ENCODE assay signal across 14 cellular contexts in genomic region chr7:157423348-157423747, GRCh38.
A peak's percentile ranks its signal among the peaks of the same experiment; 100 is the strongest.
DNase-seq lines count a peak whose midpoint lies in the region; ATAC-seq, FAIRE-seq and TF ChIP-seq lines count a peak whose summit lies in the region.
"Had no signal": no experiment of that assay in that cellular context is flagged by ENCODE, and none has a peak within 500 bp of the region (broad histone marks: within the 10 kb centered on the region; RNA-seq: fewer than 3 reads in every experiment).

No MANE protein-coding gene starts in this region.

- TF ChIP-seq RAD21 in K562 (CRISPR knock-in tag; conservative IDR thresholded peaks at IDR 0.05 in 1 of 2, IDR thresholded peaks at IDR 0.05 in 1 of 2): no peak

- H3K27me3 ChIP-seq in K562 (ENCODE audit: control insufficient read depth in 2 of 2, insufficient read depth in 2 of 2, low read length in 2 of 2) (peaks cover 20 to 29% of the 10 kb centered on the region in 2 experiments; a peak in 4 of 5 replicates), neural progenitor cell (no peaks in the 10 kb centered on the region)

- H3K27ac Mint-ChIP-seq in WTC11: peak overlapping the region; percentile 19; the same call in 1 of the 2 replicates
- peak overlapping the region; percentile 25 for H3K27ac Mint-ChIP-seq in neural progenitor cell
- no peak overlapping the region for H3K27ac Mint-ChIP-seq in stimulated activated effector memory CD8-positive, alpha-beta T cell treated with anti-CD3 and anti-CD28 coated beads, Interleukin-12 subunit alpha, Interleukin-12 subunit beta, amount 100 ng/mL, for 72 hours
- H3K27ac Mint-ChIP-seq in activated naive CD8-positive, alpha-beta T cell treated with anti-CD3 and anti-CD28 coated beads for 36 hours: no peak overlapping the region
- H3K27ac Mint-ChIP-seq: B cell had no signal

- whole genome bisulfite sequencing in K562 (ENCODE audit: insufficient coverage, low coverage, missing lambda C conversion rate): 41% methylated on average over 12 of the region's 12 CpGs

- H3K36me3 Mint-ChIP-seq in WTC11 (peaks cover 5% of the 10 kb centered on the region; the same call in 1 of the 2 replicates), neural progenitor cell (no peaks in the 10 kb centered on the region)
- H3K36me3 Mint-ChIP-seq in stimulated activated effector memory CD8-positive, alpha-beta T cell treated with anti-CD3 and anti-CD28 coated beads, Interleukin-12 subunit alpha, Interleukin-12 subunit beta, amount 100 ng/mL, for 72 hours: peaks cover 16% of the 10 kb centered on the region
- H3K36me3 Mint-ChIP-seq in activated naive CD8-positive, alpha-beta T cell treated with anti-CD3 and anti-CD28 coated beads for 36 hours: no peaks in the 10 kb centered on the region
- H3K36me3 Mint-ChIP-seq: CD4-positive, CD25-positive, alpha-beta regulatory T cell had no signal

- H3K36me3 ChIP-seq in K562 (ENCODE audit: control insufficient read depth, insufficient read depth, low read length) (peaks cover 1% of the 10 kb centered on the region; the same call in 2 of the 3 replicates), neural progenitor cell (no peaks in the 10 kb centered on the region)

- H3K9me3 Mint-ChIP-seq in WTC11: no peaks in the 10 kb centered on the region
- no peaks in the 10 kb centered on the region for H3K9me3 Mint-ChIP-seq in neural progenitor cell
- no peaks in the 10 kb centered on the region for H3K9me3 Mint-ChIP-seq in stimulated activated effector memory CD8-positive, alpha-beta T cell treated with anti-CD3 and anti-CD28 coated beads, Interleukin-12 subunit alpha, Interleukin-12 subunit beta, amount 100 ng/mL, for 72 hours
- no peaks in the 10 kb centered on the region for H3K9me3 Mint-ChIP-seq in activated naive CD8-positive, alpha-beta T cell treated with anti-CD3 and anti-CD28 coated beads for 36 hours
- H3K9me3 Mint-ChIP-seq: CD4-positive, CD25-positive, alpha-beta regulatory T cell had no signal

- no peak for FAIRE-seq in K562 (lab: Jason Lieb, UNC)

- H3F3A ChIP-seq in neural progenitor cell (ENCODE audit: low read depth): no peaks in the 10 kb centered on the region

- no peak for TF ChIP-seq POLR2A in K562 (conservative IDR thresholded peaks at IDR 0.05)

- H3K27ac ChIP-seq in K562 (ENCODE audit: extremely low read depth, low read depth, low read length) (no peak overlapping the region), neural progenitor cell (no peak overlapping the region)

- BruUV-seq in K562 (replicated peaks; lab: Mats Ljungman, UMichigan): no TSS peak

- intact Hi-C loops in K562 (cut with micrococcal nuclease): no loop called here

- H3K79me2 ChIP-seq in K562 (ENCODE audit: control insufficient read depth, insufficient read depth, low read length) (no peaks in the 10 kb centered on the region), neural progenitor cell (ENCODE audit: low read depth) (no peaks in the 10 kb centered on the region)

- H3K9me1 ChIP-seq in K562 (ENCODE audit: control insufficient read depth, insufficient read depth, low read length): no peaks in the 10 kb centered on the region

- ATAC-seq in WTC11: no peak
- no peak for ATAC-seq in K562
- no peak for ATAC-seq in stimulated activated effector memory CD8-positive, alpha-beta T cell treated with anti-CD3 and anti-CD28 coated beads, Interleukin-12 subunit alpha, Interleukin-12 subunit beta, amount 100 ng/mL, for 72 hours

- CTCF ChIA-PET in WTC11 (lab: Charles Lee) (no interaction called here), K562 (lab: Yijun Ruan, JAX; ENCODE audit: low intra/inter-chr PET ratio) (no interaction called here), HEK293T (lab: Yijun Ruan, JAX) (no interaction called here)

- H3K27me3 Mint-ChIP-seq in WTC11 (ENCODE audit: low read depth) (no peaks in the 10 kb centered on the region), neural progenitor cell (ENCODE audit: insufficient read depth, low read depth) (peaks cover 7% of the 10 kb centered on the region)
- H3K27me3 Mint-ChIP-seq in activated naive CD8-positive, alpha-beta T cell treated with anti-CD3 and anti-CD28 coated beads for 36 hours: no peaks in the 10 kb centered on the region
- H3K27me3 Mint-ChIP-seq: B cell; CD4-positive, CD25-positive, alpha-beta regulatory T cell had no signal

- no peak for TF ChIP-seq EP300 in K562 (IDR thresholded peaks at IDR 0.05; ENCODE audit: low read length)

- no peaks in the 10 kb centered on the region for H3K9me3 ChIP-seq in K562 (replicated peaks; ENCODE audit: control insufficient read depth, insufficient read depth, low read depth, low read length)
- no peaks in the 10 kb centered on the region for H3K9me3 ChIP-seq in neural progenitor cell (ENCODE audit: low read depth)

- H4K20me1 ChIP-seq in K562 (replicated peaks; ENCODE audit: control insufficient read depth, insufficient read depth, low read length) (0 out of 2 replicates have a peak, but pooled peaks cover 3% of the 10 kb centered on the region), neural progenitor cell (ENCODE audit: low read depth) (no peaks in the 10 kb centered on the region)

- H3K4me3 ChIP-seq in K562 (no peak overlapping the region), fibroblast of pulmonary artery (replicated peaks; ENCODE audit: low read depth, low read length) (no peak overlapping the region), neural progenitor cell (no peak overlapping the region)

- H2AFZ ChIP-seq in K562 (ENCODE audit: low read depth, low read length) (no peak overlapping the region), neural progenitor cell (replicated peaks) (no peak overlapping the region)

- H3K9ac ChIP-seq in K562 (ENCODE audit: insufficient read depth in 1 of 2, low read depth in 2 of 2, low read length in 2 of 2) (no peak overlapping the region), neural progenitor cell (no peak overlapping the region)

- TF ChIP-seq CTCF in WTC11 (IDR thresholded peaks at IDR 0.05): no peak
- TF ChIP-seq CTCF in K562 (IDR thresholded peaks at IDR 0.05 in 2 of 3, conservative IDR thresholded peaks at IDR 0.05 in 1 of 3; ENCODE audit: insufficient read depth in 2 of 3, low read depth in 1 of 3, low read length in 3 of 3): no peak
- no peak for TF ChIP-seq CTCF in fibroblast of pulmonary artery (IDR thresholded peaks at IDR 0.05; ENCODE audit: low read length, missing control alignments)
- TF ChIP-seq CTCF in neural progenitor cell (IDR thresholded peaks at IDR 0.05): no peak

- no peak overlapping the region for H3K4me2 ChIP-seq in K562 (ENCODE audit: insufficient read depth, low read length)
- no peak overlapping the region for H3K4me2 ChIP-seq in neural progenitor cell

- H3K4me3 Mint-ChIP-seq in WTC11 (no peak overlapping the region), neural progenitor cell (no peak overlapping the region)
- no peak overlapping the region for H3K4me3 Mint-ChIP-seq in stimulated activated effector memory CD8-positive, alpha-beta T cell treated with anti-CD3 and anti-CD28 coated beads, Interleukin-12 subunit alpha, Interleukin-12 subunit beta, amount 100 ng/mL, for 72 hours
- no peak overlapping the region for H3K4me3 Mint-ChIP-seq in activated naive CD8-positive, alpha-beta T cell treated with anti-CD3 and anti-CD28 coated beads for 36 hours
- H3K4me3 Mint-ChIP-seq: B cell had no signal

- POLR2A ChIA-PET in WTC11 (lab: Charles Lee) (no interaction called here), K562 (lab: Yijun Ruan, JAX) (no interaction called here), HEK293T (lab: Yijun Ruan, JAX) (no interaction called here)

- in situ Hi-C loops in K562 (cut with MboI): no loop called here

- DNase-seq in WTC11 (ENCODE audit: low spot score): no peak
- DNase-seq in K562 (ENCODE audit: extremely low read depth in 1 of 4, low spot score in 3 of 4): no peak
- DNase-seq in fibroblast of pulmonary artery (ENCODE audit: low read depth): peak; percentile 56
- no peak for DNase-seq in neural progenitor cell (ENCODE audit: low spot score)
- DNase-seq in stimulated activated effector memory CD8-positive, alpha-beta T cell treated with anti-CD3 and anti-CD28 coated beads, Interleukin-12 subunit alpha, Interleukin-12 subunit beta, amount 100 ng/mL, for 72 hours (ENCODE audit: low spot score in 2 of 2): no peak
- no peak for DNase-seq in activated naive CD8-positive, alpha-beta T cell treated with anti-CD3 and anti-CD28 coated beads for 36 hours
- DNase-seq in HEK293T (ENCODE audit: extremely low spot score): no peak
- DNase-seq: CD4-positive, CD25-positive, alpha-beta regulatory T cell; DMS79; NCI-H1048; NCI-H146; NCI-H2081; NCI-H510A had no signal

- H3K4me1 Mint-ChIP-seq in WTC11 (no peaks in the 10 kb centered on the region), neural progenitor cell (peaks cover 8% of the 10 kb centered on the region)
- H3K4me1 Mint-ChIP-seq in stimulated activated effector memory CD8-positive, alpha-beta T cell treated with anti-CD3 and anti-CD28 coated beads, Interleukin-12 subunit alpha, Interleukin-12 subunit beta, amount 100 ng/mL, for 72 hours: no peaks in the 10 kb centered on the region
- no peaks in the 10 kb centered on the region for H3K4me1 Mint-ChIP-seq in activated naive CD8-positive, alpha-beta T cell treated with anti-CD3 and anti-CD28 coated beads for 36 hours
- H3K4me1 Mint-ChIP-seq: B cell had no signal

- H3K4me1 ChIP-seq in K562 (replicated peaks in 1 of 2; ENCODE audit: control insufficient read depth in 2 of 2, insufficient read depth in 2 of 2, low read length in 2 of 2): peaks cover 0 to 51% of the 10 kb centered on the region in 2 experiments; a peak in 2 of 5 replicates
- no peaks in the 10 kb centered on the region for H3K4me1 ChIP-seq in neural progenitor cell

TF ChIP-seq in K562, 482 proteins besides CTCF, POLR2A, EP300 and RAD21:
- TF ChIP-seq NR2C1 (IDR thresholded peaks at IDR 0.05): no peak; the same call in 1 of the 2 replicates
- peak; percentile 44; the same call in 1 of the 2 replicates for TF ChIP-seq NR2C1 (tag; IDR thresholded peaks at IDR 0.05)
- no peak for TF ChIP-seq GTF2A2 (tag; IDR thresholded peaks at IDR 0.05)

TF ChIP-seq in HEK293T, 16 proteins besides CTCF, POLR2A, EP300 and RAD21:
- TF ChIP-seq CTBP1 (IDR thresholded peaks at IDR 0.05; ENCODE audit: borderline replicate concordance): no peak
- TF ChIP-seq SP1 (IDR thresholded peaks at IDR 0.05): no peak
- TF ChIP-seq, protein P1, sequence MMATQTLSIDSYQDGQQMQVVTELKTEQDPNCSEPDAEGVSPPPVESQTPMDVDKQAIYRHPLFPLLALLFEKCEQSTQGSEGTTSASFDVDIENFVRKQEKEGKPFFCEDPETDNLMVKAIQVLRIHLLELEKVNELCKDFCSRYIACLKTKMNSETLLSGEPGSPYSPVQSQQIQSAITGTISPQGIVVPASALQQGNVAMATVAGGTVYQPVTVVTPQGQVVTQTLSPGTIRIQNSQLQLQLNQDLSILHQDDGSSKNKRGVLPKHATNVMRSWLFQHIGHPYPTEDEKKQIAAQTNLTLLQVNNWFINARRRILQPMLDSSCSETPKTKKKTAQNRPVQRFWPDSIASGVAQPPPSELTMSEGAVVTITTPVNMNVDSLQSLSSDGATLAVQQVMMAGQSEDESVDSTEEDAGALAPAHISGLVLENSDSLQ (IDR thresholded peaks at IDR 0.05): no peak
- TF ChIP-seq ZNF384 (IDR thresholded peaks at IDR 0.05): no peak
- no peak for TF ChIP-seq LEF1 (IDR thresholded peaks at IDR 0.05; ENCODE audit: borderline replicate concordance)
- no peak for TF ChIP-seq BHLHE40 (IDR thresholded peaks at IDR 0.05; ENCODE audit: borderline replicate concordance)
- TF ChIP-seq L3MBTL2 (conservative IDR thresholded peaks at IDR 0.05): no peak
- no peak for TF ChIP-seq ARNT (IDR thresholded peaks at IDR 0.05)

Comparison
In these comparisons a context has a peak if more than half of its experiments do, and no peak if none do; other contexts are left out.
1. H3K27ac Mint-ChIP-seq: peak in WTC11 (single experiment) and neural progenitor cell (single experiment); none in stimulated activated effector memory CD8-positive, alpha-beta T cell treated with anti-CD3 and anti-CD28 coated beads, Interleukin-12 subunit alpha, Interleukin-12 subunit beta, amount 100 ng/mL, for 72 hours (single experiment) and activated naive CD8-positive, alpha-beta T cell treated with anti-CD3 and anti-CD28 coated beads for 36 hours (single experiment).